Comparison of ENCODE assay signal across 1 cellular context in genomic region chr16:55297062-55297909, GRCh38.
A peak's percentile ranks its signal among the peaks of the same experiment; 100 is the strongest.
TF ChIP-seq lines count a peak whose summit lies in the region.

No MANE protein-coding gene starts in this region.

TF ChIP-seq in HepG2, 621 proteins besides CTCF, POLR2A, EP300 and RAD21 (continued from another document):
- TF ChIP-seq ZBTB40 (IDR thresholded peaks at IDR 0.05), result no peak
- no peak for TF ChIP-seq ZBTB40 (CRISPR knock-in tag; IDR thresholded peaks at IDR 0.05)
- TF ChIP-seq FOXM1 (CRISPR knock-in tag; IDR thresholded peaks at IDR 0.05), result no peak
- peak; percentile 30; the same call in 1 of the 2 replicates for TF ChIP-seq ATF7 (IDR thresholded peaks at IDR 0.05)
- TF ChIP-seq ATF7 (CRISPR knock-in tag; IDR thresholded peaks at IDR 0.05), result no peak
- 0 out of 2 replicates have a peak, but pooled peaks have one; percentile 40 for TF ChIP-seq CREB1 (IDR thresholded peaks at IDR 0.05)
- TF ChIP-seq CREB1 (CRISPR knock-in tag; IDR thresholded peaks at IDR 0.05), result no peak
